Comparison of ENCODE assay signal across 19 cellular contexts in the genomic region with DNA sequence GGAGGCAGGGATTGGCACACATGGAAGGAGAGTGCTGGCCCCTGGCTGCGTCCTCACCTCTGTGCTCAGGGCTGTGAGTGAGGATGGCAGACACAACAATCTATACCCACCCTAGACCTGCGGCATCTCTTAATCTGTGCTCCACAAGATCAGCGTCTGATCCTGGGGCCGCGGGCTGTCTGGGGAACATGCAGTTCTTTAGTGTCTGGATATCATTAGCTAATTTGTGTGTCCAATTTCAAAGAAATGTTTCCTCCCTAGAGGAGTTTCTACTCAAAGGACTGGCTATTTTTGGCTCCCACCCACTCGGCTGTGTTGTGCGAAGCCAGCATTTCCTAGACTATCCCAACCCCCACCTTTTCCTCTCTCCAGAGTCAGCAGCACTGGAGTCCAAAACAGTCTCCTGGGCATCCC.
A peak's percentile ranks its signal among the peaks of the same experiment; 100 is the strongest.
DNase-seq lines count a peak whose midpoint lies in the region; ATAC-seq and TF ChIP-seq lines count a peak whose summit lies in the region.
"Had no signal": no experiment of that assay in that cellular context is flagged by ENCODE, and none has a peak within 500 bp of the region (broad histone marks: within the 10 kb centered on the region; RNA-seq: fewer than 3 reads in every experiment).

No MANE protein-coding gene starts in this region.

- TF ChIP-seq POLR2A in testis (IDR thresholded peaks at IDR 0.05) (no peak), ovary (IDR thresholded peaks at IDR 0.05) (no peak)

- TF ChIP-seq EP300 in ovary (IDR thresholded peaks at IDR 0.05), result no peak

- H3K27me3 ChIP-seq in right cardiac atrium (ENCODE audit: control insufficient read depth, insufficient read depth), result no peaks in the 10 kb centered on the region
- no peaks in the 10 kb centered on the region for H3K27me3 ChIP-seq in testis
- no peaks in the 10 kb centered on the region for H3K27me3 ChIP-seq in ovary

- H3K4me3 ChIP-seq in right cardiac atrium (ENCODE audit: low read length), result no peak overlapping the region
- H3K4me3 ChIP-seq in testis, result no peak overlapping the region
- H3K4me3 ChIP-seq in ovary, result no peak overlapping the region
- H3K4me3 ChIP-seq: K562, lower lobe of right lung, tibial nerve had no signal

- 17% methylated on average over 7 of the region's 7 CpGs for WGBS in right cardiac atrium
- 35 to 36% methylated on average over 4 to 7 of the region's 7 CpGs for WGBS in testis, 2 donors
- WGBS in ovary, 3 donors, result 4 to 9% (median 7%) methylated on average over 7 of the region's 7 CpGs

- H3K4me1 ChIP-seq in right cardiac atrium (ENCODE audit: control insufficient read depth, insufficient read depth, low read length) (peaks cover 4% of the 10 kb centered on the region), testis (no peaks in the 10 kb centered on the region), ovary (ENCODE audit: insufficient read depth) (peaks cover 5% of the 10 kb centered on the region)
- H3K4me1 ChIP-seq: lower lobe of right lung, tibial nerve had no signal

- no peaks in the 10 kb centered on the region for H3K36me3 ChIP-seq in testis (ENCODE audit: low read depth, missing control alignments)
- H3K36me3 ChIP-seq in ovary, result no peaks in the 10 kb centered on the region
- H3K36me3 ChIP-seq: lower lobe of right lung, tibial nerve had no signal

- DNase-seq in fibroblast of gingiva (ENCODE audit: low read depth) (peak; percentile 55), right cardiac atrium (peak in 1 of 3 donors; percentile 45), testis (peak; percentile 21), ovary (no peak), mucosa of gallbladder (ENCODE audit: low spot score) (no peak), hippocampal formation (lab: John Stamatoyannopoulos, UW) (no peak)
- DNase-seq: activated CD4-positive, alpha-beta T cell treated with anti-CD3 and anti-CD28 coated beads, Interleukin-2, amount 10 ng/mL, durations not matched to agents 24 days and 14 days; DMS79 treated with DMSO at 0.1 percent for 48 hours; HFFc6; lower lobe of right lung; NCI-H2029; NCI-H446; T-cell had no signal

- intact Hi-C loops in right cardiac atrium (cut with DNase I) (no loop called here), testis (cut with DNase I; ENCODE audit: low total_unique reads) (no loop called here), ovary (cut with DNase I) (no loop called here)

- ATAC-seq in SK-N-SH treated with all-trans-retinoic acid at 6 μM for 48 hours (peak; percentile 27; the same call in 1 of the 3 replicates), right cardiac atrium (peak; percentile 52 to 73), HG03095 (IDR thresholded peaks at IDR 0.05; ENCODE audit: unreplicated experiment) (no peak)
- ATAC-seq: K562; lower lobe of right lung; sciatic nerve; stimulated activated memory B cell treated with anti-CD40 and anti-IgM and Interleukin-4, amounts not matched to agents 10 μg/mL and 1 μg/mL and 100 μg/mL, for 72 hours; T-cell had no signal

- TF ChIP-seq CTCF in testis (IDR thresholded peaks at IDR 0.05), result no peak
- no peak for TF ChIP-seq CTCF in ovary (IDR thresholded peaks at IDR 0.05)

- no peaks in the 10 kb centered on the region for H3K9me3 ChIP-seq in right cardiac atrium (ENCODE audit: control insufficient read depth, low read length)
- no peaks in the 10 kb centered on the region for H3K9me3 ChIP-seq in testis
- no peaks in the 10 kb centered on the region for H3K9me3 ChIP-seq in ovary
- H3K9me3 ChIP-seq: lower lobe of right lung had no signal

- H3K27ac ChIP-seq in right cardiac atrium (ENCODE audit: low read length) (peak overlapping the region; percentile 65), testis (no peak overlapping the region), ovary (no peak overlapping the region)
- H3K27ac ChIP-seq: lower lobe of right lung, tibial nerve had no signal

TF ChIP-seq in SK-N-SH treated with all-trans-retinoic acid at 6 μM for 48 hours, 23 proteins besides CTCF, POLR2A, EP300 and RAD21:
- TF ChIP-seq, protein P1, sequence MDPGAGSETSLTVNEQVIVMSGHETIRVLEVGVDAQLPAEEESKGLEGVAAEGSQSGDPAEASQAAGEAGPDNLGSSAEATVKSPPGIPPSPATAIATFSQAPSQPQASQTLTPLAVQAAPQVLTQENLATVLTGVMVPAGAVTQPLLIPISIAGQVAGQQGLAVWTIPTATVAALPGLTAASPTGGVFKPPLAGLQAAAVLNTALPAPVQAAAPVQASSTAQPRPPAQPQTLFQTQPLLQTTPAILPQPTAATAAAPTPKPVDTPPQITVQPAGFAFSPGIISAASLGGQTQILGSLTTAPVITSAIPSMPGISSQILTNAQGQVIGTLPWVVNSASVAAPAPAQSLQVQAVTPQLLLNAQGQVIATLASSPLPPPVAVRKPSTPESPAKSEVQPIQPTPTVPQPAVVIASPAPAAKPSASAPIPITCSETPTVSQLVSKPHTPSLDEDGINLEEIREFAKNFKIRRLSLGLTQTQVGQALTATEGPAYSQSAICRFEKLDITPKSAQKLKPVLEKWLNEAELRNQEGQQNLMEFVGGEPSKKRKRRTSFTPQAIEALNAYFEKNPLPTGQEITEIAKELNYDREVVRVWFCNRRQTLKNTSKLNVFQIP (CRISPR knock-in tag; IDR thresholded peaks at IDR 0.05; ENCODE audit: borderline replicate concordance, low read depth), result no peak
- TF ChIP-seq SNAI2 (CRISPR knock-in tag; IDR thresholded peaks at IDR 0.05), result no peak
- no peak for TF ChIP-seq ZFP30 (CRISPR knock-in tag; IDR thresholded peaks at IDR 0.05)
- no peak for TF ChIP-seq TOX (CRISPR knock-in tag; IDR thresholded peaks at IDR 0.05; ENCODE audit: borderline replicate concordance)
- TF ChIP-seq ZNF8 (CRISPR knock-in tag; IDR thresholded peaks at IDR 0.05), result no peak
- TF ChIP-seq, protein P2, sequence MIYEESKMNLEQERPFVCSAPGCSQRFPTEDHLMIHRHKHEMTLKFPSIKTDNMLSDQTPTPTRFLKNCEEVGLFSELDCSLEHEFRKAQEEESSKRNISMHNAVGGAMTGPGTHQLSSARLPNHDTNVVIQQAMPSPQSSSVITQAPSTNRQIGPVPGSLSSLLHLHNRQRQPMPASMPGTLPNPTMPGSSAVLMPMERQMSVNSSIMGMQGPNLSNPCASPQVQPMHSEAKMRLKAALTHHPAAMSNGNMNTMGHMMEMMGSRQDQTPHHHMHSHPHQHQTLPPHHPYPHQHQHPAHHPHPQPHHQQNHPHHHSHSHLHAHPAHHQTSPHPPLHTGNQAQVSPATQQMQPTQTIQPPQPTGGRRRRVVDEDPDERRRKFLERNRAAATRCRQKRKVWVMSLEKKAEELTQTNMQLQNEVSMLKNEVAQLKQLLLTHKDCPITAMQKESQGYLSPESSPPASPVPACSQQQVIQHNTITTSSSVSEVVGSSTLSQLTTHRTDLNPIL (CRISPR knock-in tag; IDR thresholded peaks at IDR 0.05; ENCODE audit: low read depth), result no peak
- TF ChIP-seq RARB (CRISPR knock-in tag; IDR thresholded peaks at IDR 0.05), result no peak
- no peak for TF ChIP-seq OSR1 (CRISPR knock-in tag; IDR thresholded peaks at IDR 0.05)
TF ChIP-seq in SK-N-SH treated with all-trans-retinoic acid at 6 μM for 48 hours: peak in this region for 0.

Comparison
In these comparisons a context has a peak if more than half of its experiments do, and no peak if none do; other contexts are left out.
1. DNase-seq: peak in fibroblast of gingiva (single experiment) and testis (single experiment); none in ovary (0 of 5), mucosa of gallbladder (single experiment) and hippocampal formation (0 of 2).